Comparison of ENCODE assay signal across 28 cellular contexts in the genomic region with DNA sequence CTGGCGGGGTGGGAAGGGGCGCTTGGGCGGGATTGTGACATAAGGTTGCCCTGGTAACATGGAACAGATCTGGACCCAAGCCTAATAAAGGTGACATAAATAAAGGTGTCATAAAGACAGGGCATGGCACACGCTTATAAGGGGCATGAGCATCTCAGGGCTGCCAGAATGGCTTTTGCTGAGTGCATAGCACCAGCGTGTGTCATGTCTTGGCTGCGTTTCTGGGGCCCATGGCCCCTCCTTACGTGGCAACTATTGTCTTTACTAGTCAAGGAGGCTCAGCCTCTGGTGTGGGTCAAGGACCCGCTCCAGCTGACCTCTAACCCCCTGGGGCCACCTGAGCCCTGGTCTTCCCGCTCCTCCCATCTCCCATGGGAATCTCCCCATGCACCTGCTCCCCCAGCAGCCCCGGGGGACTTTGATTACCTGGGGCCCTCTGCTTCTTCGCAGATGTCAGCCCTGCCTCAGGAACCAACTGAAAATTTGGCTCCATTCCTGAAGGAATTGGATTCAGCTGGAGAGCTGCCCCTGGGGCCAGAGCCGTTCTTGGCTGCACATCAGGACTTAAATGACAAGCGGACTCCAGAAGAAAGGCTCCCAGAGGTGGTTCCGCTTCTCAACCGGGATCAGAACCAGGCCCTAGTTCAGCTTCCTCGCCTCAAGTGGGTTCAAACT. TPM values are rescaled to one million over a fixed set of nuclear protein-coding genes. Genes with fewer than 3 reads are reported as not detected.
A peak's percentile ranks its signal among the peaks of the same experiment; 100 is the strongest.
DNase-seq lines count a peak whose midpoint lies in the region; ATAC-seq and TF ChIP-seq lines count a peak whose summit lies in the region.
"Had no signal": no experiment of that assay in that cellular context is flagged by ENCODE, and none has a peak within 500 bp of the region (broad histone marks: within the 10 kb centered on the region; RNA-seq: fewer than 3 reads in every experiment).

No MANE protein-coding gene starts in this region.

- H3K9me3 ChIP-seq in right cardiac atrium (ENCODE audit: control insufficient read depth, low read length) (no peaks in the 10 kb centered on the region), PC-3 (ENCODE audit: low read length) (no peaks in the 10 kb centered on the region)
- H3K9me3 ChIP-seq: BE2C, left ventricle myocardium inferior, neutrophil, uterus had no signal

- H3F3A ChIP-seq in PC-3 (ENCODE audit: low read length, unreplicated experiment), result no peaks in the 10 kb centered on the region

- BruUV-seq in PC-3 (replicated peaks; lab: Mats Ljungman, UMichigan), result no TSS peak

- H4K20me1 ChIP-seq in PC-3 (ENCODE audit: low read length), result no peaks in the 10 kb centered on the region

- peaks cover 13% of the 10 kb centered on the region for H3K79me2 ChIP-seq in PC-3 (ENCODE audit: low read length)

- no peak overlapping the region for H3K9ac ChIP-seq in PC-3 (ENCODE audit: low read length)
- H3K9ac ChIP-seq: GM23248 had no signal

- POLR2A ChIA-PET in PC-3 (lab: Charles Lee; ENCODE audit: unreplicated experiment), result no interaction called here

- no peak overlapping the region for H3K4me2 ChIP-seq in PC-3 (ENCODE audit: low read length)

- TF ChIP-seq POLR2A in lower leg skin (IDR thresholded peaks at IDR 0.05), result no peak

- no peak overlapping the region for H3K4me3 ChIP-seq in right cardiac atrium (ENCODE audit: low read length)
- H3K4me3 ChIP-seq in H7 (ENCODE audit: insufficient read depth, low read depth, low read length), result no peak overlapping the region
- H3K4me3 ChIP-seq in lower leg skin (ENCODE audit: low read depth, poor library complexity, severe bottlenecking), result no peak overlapping the region
- no peak overlapping the region for H3K4me3 ChIP-seq in PC-3 (ENCODE audit: low read length)
- H3K4me3 ChIP-seq: GM23248, left ventricle myocardium inferior, uterus had no signal

- no peak for TF ChIP-seq CTCF in lower leg skin (IDR thresholded peaks at IDR 0.05)
- no peak for TF ChIP-seq CTCF in PC-3 (conservative IDR thresholded peaks at IDR 0.05; ENCODE audit: low read depth, low read length)

- intact Hi-C loops in right cardiac atrium (cut with DNase I), result no loop called here
- intact Hi-C loops in Right ventricle myocardium superior (cut with DNase I), result no loop called here
- intact Hi-C loops in lower leg skin (cut with DNase I; ENCODE audit: low total_unique reads), result no loop called here
- intact Hi-C loops in PC-3 (cut with micrococcal nuclease), result no loop called here

- H3K27ac ChIP-seq in right cardiac atrium (ENCODE audit: low read length) (no peak overlapping the region), PC-3 (ENCODE audit: low read length) (no peak overlapping the region)
- H3K27ac ChIP-seq: GM23248, left ventricle myocardium inferior, neutrophil, uterus had no signal

- no peaks in the 10 kb centered on the region for H3K27me3 ChIP-seq in right cardiac atrium (ENCODE audit: control insufficient read depth, insufficient read depth)
- no peaks in the 10 kb centered on the region for H3K27me3 ChIP-seq in H7 (ENCODE audit: control insufficient read depth, insufficient read depth, low read length)
- H3K27me3 ChIP-seq in PC-3 (ENCODE audit: low read length), result no peaks in the 10 kb centered on the region
- H3K27me3 ChIP-seq: BE2C, neutrophil, uterus had no signal

- DNase-seq in right cardiac atrium (peak in 2 of 3 donors; percentile 54 to 57), Right ventricle myocardium superior (no peak), NCI-H69 (lab: John Stamatoyannopoulos, UW) (peak; percentile 55), globus pallidus (ENCODE audit: low spot score) (peak; percentile 25), H7 (no peak), lower leg skin (ENCODE audit: low spot score in 2 of 2) (no peak), PC-3 (no peak)
- DNase-seq: activated CD4-positive, alpha-beta T cell treated with anti-CD3 and anti-CD28 coated beads for 36 hours; activated naive CD4-positive, alpha-beta T cell treated with anti-CD3 and anti-CD28 coated beads, Interleukin-2, amount 50 U/mL, for 16 hours; BE2C; CD8-positive, alpha-beta memory T cell; DMS 273 treated with DMSO at 0.1 percent for 48 hours; GM23248; islet precursor cell; left ventricle myocardium inferior; naive B cell; NCI-H1092 treated with DMSO at 0.1 percent for 48 hours; NCI-H1930; NCI-H226; NCI-H526 treated with DMSO at 0.1 percent for 48 hours; SHP77; stimulated activated CD8-positive, alpha-beta memory T cell treated with anti-CD3 and anti-CD28 coated beads, Interleukin-4, amount 100 ng/mL, for 48 hours; T-helper 9 cell; uterus had no signal

- H3K4me1 ChIP-seq in right cardiac atrium (ENCODE audit: control insufficient read depth, insufficient read depth, low read length), result peaks cover 1% of the 10 kb centered on the region
- H3K4me1 ChIP-seq in PC-3 (ENCODE audit: insufficient read depth, low read length), result peaks cover 4% of the 10 kb centered on the region
- H3K4me1 ChIP-seq: BE2C, uterus had no signal

- H3K9me2 ChIP-seq in PC-3 (replicated peaks; ENCODE audit: low read length), result no peaks in the 10 kb centered on the region

- H3K36me3 ChIP-seq in H7 (replicated peaks; ENCODE audit: control insufficient read depth, insufficient read depth, low read length), result peaks cover 2% of the 10 kb centered on the region; the same call in 1 of the 2 replicates
- H3K36me3 ChIP-seq in PC-3 (ENCODE audit: low read depth, low read length), result no peaks in the 10 kb centered on the region
- H3K36me3 ChIP-seq: BE2C, uterus had no signal

- CTCF ChIA-PET in PC-3 (lab: Charles Lee), result no interaction called here

- H2AFZ ChIP-seq in PC-3 (ENCODE audit: low read length), result no peak overlapping the region
- H2AFZ ChIP-seq: GM23248 had no signal

- ATAC-seq in right cardiac atrium (peak in 1 of 2 donors; percentile 38), Right ventricle myocardium superior (ENCODE audit: poor library complexity) (no peak), HG02678 (IDR thresholded peaks at IDR 0.05; ENCODE audit: unreplicated experiment) (no peak), PC-3 (no peak)
- ATAC-seq: activated CD4-positive, alpha-beta T cell treated with anti-CD3 and anti-CD28 coated beads for 36 hours; Panc1; sciatic nerve had no signal

- 83% methylated on average over 16 of the region's 16 CpGs for WGBS in right cardiac atrium
- WGBS in lower leg skin, 2 donors, result 60 to 67% methylated on average over 14 to 16 of the region's 16 CpGs

RNA-seq across cellular contexts. Expression of a gene that starts 13.9 kb away (rescaled TPM):
- total RNA-seq in right cardiac atrium, result 1 to 10 TPM; 4.2 to 7.2 (median 4.8) TPM
- polyA plus RNA-seq in right cardiac atrium, result 3.7 TPM
- total RNA-seq in Right ventricle myocardium superior, result 3.0 TPM
- 10.8 and 22.8 TPM in 2 replicates for total RNA-seq in H7 (2014; rRNA removed; shearing (Covaris generic))
- total RNA-seq in lower leg skin, result 10 to 100 TPM; 24.1 to 36.0 (median 26.0) TPM
- 7.4 and 9.5 TPM in 2 replicates for total RNA-seq in PC-3 (2014; rRNA removed)

Comparison
In these comparisons a context has a peak if more than half of its experiments do, and no peak if none do; other contexts are left out.
1. DNase-seq: peak in right cardiac atrium (2 of 3), NCI-H69 (single experiment) and globus pallidus (single experiment); none in Right ventricle myocardium superior (single experiment), H7 (single experiment), lower leg skin (0 of 2) and PC-3 (single experiment).